In the genomic region with DNA sequence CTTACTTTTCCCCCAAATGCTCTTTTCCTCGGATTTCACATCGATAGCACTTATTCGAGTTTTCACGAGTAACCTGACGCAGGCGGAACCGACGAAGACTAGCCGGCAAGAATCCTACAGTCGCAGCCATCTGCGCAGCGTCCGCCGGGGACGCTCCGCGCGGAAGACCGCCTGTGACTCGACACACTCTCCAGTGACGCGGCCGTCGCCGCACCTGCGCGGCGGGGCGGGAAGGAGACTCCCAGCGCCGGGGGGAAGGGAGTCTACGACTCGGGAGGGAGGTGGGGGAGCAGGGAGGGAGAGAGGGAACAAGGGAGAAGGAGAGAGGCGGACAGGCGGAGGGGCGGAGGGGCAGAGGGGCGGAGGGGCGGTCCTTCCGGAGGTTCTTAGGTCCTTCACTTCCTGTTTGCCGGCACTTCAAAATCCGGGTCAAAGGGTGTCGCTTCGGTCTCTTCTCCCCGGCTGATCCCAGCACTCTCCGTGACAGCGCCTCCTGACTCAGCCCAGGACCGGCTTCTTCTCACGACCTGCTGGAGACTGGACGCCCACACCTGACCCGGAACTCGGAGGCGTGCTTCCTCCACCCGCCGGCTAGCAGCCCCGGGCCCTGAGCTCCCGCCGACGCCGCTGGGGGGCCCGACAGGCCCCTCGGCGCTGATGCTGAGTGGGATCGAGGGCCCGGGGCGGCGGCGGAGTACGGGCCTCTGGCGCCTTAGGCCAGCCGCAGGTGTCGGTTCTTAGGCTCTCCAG, we compare ENCODE assay signal across 1 cellular context.
TF ChIP-seq lines count a peak whose summit lies in the region.

A gene with protein sequence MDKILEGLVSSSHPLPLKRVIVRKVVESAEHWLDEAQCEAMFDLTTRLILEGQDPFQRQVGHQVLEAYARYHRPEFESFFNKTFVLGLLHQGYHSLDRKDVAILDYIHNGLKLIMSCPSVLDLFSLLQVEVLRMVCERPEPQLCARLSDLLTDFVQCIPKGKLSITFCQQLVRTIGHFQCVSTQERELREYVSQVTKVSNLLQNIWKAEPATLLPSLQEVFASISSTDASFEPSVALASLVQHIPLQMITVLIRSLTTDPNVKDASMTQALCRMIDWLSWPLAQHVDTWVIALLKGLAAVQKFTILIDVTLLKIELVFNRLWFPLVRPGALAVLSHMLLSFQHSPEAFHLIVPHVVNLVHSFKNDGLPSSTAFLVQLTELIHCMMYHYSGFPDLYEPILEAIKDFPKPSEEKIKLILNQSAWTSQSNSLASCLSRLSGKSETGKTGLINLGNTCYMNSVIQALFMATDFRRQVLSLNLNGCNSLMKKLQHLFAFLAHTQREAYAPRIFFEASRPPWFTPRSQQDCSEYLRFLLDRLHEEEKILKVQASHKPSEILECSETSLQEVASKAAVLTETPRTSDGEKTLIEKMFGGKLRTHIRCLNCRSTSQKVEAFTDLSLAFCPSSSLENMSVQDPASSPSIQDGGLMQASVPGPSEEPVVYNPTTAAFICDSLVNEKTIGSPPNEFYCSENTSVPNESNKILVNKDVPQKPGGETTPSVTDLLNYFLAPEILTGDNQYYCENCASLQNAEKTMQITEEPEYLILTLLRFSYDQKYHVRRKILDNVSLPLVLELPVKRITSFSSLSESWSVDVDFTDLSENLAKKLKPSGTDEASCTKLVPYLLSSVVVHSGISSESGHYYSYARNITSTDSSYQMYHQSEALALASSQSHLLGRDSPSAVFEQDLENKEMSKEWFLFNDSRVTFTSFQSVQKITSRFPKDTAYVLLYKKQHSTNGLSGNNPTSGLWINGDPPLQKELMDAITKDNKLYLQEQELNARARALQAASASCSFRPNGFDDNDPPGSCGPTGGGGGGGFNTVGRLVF (plus strand): TSS at position 415 of the 750 bp plus-strand sequence. CDS start 534 bp downstream, outside the sequence.

TF ChIP-seq in HepG2, 621 proteins besides CTCF, POLR2A, EP300 and RAD21 (continued from another document and continues in another):
- TF ChIP-seq, protein P1, sequence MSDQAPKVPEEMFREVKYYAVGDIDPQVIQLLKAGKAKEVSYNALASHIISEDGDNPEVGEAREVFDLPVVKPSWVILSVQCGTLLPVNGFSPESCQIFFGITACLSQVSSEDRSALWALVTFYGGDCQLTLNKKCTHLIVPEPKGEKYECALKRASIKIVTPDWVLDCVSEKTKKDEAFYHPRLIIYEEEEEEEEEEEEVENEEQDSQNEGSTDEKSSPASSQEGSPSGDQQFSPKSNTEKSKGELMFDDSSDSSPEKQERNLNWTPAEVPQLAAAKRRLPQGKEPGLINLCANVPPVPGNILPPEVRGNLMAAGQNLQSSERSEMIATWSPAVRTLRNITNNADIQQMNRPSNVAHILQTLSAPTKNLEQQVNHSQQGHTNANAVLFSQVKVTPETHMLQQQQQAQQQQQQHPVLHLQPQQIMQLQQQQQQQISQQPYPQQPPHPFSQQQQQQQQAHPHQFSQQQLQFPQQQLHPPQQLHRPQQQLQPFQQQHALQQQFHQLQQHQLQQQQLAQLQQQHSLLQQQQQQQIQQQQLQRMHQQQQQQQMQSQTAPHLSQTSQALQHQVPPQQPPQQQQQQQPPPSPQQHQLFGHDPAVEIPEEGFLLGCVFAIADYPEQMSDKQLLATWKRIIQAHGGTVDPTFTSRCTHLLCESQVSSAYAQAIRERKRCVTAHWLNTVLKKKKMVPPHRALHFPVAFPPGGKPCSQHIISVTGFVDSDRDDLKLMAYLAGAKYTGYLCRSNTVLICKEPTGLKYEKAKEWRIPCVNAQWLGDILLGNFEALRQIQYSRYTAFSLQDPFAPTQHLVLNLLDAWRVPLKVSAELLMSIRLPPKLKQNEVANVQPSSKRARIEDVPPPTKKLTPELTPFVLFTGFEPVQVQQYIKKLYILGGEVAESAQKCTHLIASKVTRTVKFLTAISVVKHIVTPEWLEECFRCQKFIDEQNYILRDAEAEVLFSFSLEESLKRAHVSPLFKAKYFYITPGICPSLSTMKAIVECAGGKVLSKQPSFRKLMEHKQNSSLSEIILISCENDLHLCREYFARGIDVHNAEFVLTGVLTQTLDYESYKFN (CRISPR knock-in tag; conservative IDR thresholded peaks at IDR 0.05), result no peak
- TF ChIP-seq, protein P2, sequence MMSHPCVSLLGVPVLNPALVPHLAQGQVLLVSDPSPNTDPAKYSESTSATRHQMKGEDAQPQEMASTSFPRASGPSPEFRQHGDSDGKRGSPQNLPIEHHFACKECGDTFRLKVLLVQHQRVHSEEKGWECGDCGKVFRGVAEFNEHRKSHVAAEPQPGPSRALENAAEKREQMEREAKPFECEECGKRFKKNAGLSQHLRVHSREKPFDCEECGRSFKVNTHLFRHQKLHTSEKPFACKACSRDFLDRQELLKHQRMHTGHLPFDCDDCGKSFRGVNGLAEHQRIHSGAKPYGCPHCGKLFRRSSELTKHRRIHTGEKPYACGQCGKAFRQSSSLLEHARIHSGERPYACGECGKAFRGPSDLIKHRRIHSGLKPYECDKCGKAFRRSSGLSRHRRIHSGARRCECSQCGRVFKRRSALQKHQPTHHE (CRISPR knock-in tag; IDR thresholded peaks at IDR 0.05; ENCODE audit: borderline replicate concordance), result 0 out of 2 replicates have a peak, but pooled peaks have one; percentile 72
- TF ChIP-seq, protein P3, sequence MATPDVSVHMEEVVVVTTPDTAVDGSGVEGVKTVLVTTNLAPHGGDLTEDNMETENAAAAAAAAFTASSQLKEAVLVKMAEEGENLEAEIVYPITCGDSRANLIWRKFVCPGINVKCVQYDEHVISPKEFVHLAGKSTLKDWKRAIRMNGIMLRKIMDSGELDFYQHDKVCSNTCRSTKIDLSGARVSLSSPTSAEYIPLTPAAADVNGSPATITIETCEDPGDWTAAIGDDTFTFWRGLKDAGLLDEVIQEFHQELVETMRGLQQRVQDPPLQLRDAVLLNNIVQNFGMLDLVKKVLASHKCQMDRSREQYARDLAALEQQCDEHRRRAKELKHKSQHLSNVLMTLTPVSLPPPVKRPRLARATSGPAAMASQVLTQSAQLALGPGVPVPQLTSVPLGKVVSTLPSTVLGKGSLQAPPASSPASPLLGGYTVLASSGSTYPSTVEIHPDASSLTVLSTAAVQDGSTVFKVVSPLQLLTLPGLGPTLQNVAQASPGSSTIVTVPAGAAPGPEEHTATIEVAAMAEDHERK (CRISPR knock-in tag; IDR thresholded peaks at IDR 0.05; ENCODE audit: low read depth), result 0 out of 2 replicates have a peak, but pooled peaks have one; percentile 28
- TF ChIP-seq, protein P4, sequence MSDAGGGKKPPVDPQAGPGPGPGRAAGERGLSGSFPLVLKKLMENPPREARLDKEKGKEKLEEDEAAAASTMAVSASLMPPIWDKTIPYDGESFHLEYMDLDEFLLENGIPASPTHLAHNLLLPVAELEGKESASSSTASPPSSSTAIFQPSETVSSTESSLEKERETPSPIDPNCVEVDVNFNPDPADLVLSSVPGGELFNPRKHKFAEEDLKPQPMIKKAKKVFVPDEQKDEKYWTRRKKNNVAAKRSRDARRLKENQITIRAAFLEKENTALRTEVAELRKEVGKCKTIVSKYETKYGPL (CRISPR knock-in tag; IDR thresholded peaks at IDR 0.05), result peak; percentile 50; the same call in 1 of the 2 replicates
- TF ChIP-seq, protein P5, sequence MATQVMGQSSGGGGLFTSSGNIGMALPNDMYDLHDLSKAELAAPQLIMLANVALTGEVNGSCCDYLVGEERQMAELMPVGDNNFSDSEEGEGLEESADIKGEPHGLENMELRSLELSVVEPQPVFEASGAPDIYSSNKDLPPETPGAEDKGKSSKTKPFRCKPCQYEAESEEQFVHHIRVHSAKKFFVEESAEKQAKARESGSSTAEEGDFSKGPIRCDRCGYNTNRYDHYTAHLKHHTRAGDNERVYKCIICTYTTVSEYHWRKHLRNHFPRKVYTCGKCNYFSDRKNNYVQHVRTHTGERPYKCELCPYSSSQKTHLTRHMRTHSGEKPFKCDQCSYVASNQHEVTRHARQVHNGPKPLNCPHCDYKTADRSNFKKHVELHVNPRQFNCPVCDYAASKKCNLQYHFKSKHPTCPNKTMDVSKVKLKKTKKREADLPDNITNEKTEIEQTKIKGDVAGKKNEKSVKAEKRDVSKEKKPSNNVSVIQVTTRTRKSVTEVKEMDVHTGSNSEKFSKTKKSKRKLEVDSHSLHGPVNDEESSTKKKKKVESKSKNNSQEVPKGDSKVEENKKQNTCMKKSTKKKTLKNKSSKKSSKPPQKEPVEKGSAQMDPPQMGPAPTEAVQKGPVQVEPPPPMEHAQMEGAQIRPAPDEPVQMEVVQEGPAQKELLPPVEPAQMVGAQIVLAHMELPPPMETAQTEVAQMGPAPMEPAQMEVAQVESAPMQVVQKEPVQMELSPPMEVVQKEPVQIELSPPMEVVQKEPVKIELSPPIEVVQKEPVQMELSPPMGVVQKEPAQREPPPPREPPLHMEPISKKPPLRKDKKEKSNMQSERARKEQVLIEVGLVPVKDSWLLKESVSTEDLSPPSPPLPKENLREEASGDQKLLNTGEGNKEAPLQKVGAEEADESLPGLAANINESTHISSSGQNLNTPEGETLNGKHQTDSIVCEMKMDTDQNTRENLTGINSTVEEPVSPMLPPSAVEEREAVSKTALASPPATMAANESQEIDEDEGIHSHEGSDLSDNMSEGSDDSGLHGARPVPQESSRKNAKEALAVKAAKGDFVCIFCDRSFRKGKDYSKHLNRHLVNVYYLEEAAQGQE (IDR thresholded peaks at IDR 0.05; ENCODE audit: borderline replicate concordance in 1 of 2, low read depth in 1 of 2, low read length in 2 of 2), result peak in 1 of 2 experiments; percentile 55; a peak in 1 of 4 replicates
- TF ChIP-seq MYNN (CRISPR knock-in tag; IDR thresholded peaks at IDR 0.05; ENCODE audit: low read depth), result 0 out of 2 replicates have a peak, but pooled peaks have one; percentile 44
- no peak for TF ChIP-seq ZBTB20 (CRISPR knock-in tag; IDR thresholded peaks at IDR 0.05; ENCODE audit: borderline replicate concordance, low read depth)
- no peak for TF ChIP-seq ZNF180 (CRISPR knock-in tag; IDR thresholded peaks at IDR 0.05; ENCODE audit: borderline replicate concordance, low read depth)
- TF ChIP-seq PHF20 (CRISPR knock-in tag; IDR thresholded peaks at IDR 0.05), result 0 out of 2 replicates have a peak, but pooled peaks have one; percentile 13
- no peak for TF ChIP-seq ZNF510 (CRISPR knock-in tag; IDR thresholded peaks at IDR 0.05; ENCODE audit: low read depth)
- no peak for TF ChIP-seq ZNF589 (CRISPR knock-in tag; conservative IDR thresholded peaks at IDR 0.05)
- peak; percentile 55; the same call in 1 of the 2 replicates for TF ChIP-seq ZNF816 (CRISPR knock-in tag; IDR thresholded peaks at IDR 0.05; ENCODE audit: borderline replicate concordance)
- peak; percentile 89 for TF ChIP-seq POLR2AphosphoS5 (IDR thresholded peaks at IDR 0.05; ENCODE audit: low read depth, low read length)
- TF ChIP-seq, protein P6, sequence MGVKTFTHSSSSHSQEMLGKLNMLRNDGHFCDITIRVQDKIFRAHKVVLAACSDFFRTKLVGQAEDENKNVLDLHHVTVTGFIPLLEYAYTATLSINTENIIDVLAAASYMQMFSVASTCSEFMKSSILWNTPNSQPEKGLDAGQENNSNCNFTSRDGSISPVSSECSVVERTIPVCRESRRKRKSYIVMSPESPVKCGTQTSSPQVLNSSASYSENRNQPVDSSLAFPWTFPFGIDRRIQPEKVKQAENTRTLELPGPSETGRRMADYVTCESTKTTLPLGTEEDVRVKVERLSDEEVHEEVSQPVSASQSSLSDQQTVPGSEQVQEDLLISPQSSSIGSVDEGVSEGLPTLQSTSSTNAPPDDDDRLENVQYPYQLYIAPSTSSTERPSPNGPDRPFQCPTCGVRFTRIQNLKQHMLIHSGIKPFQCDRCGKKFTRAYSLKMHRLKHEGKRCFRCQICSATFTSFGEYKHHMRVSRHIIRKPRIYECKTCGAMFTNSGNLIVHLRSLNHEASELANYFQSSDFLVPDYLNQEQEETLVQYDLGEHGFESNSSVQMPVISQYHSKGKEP (CRISPR knock-in tag; IDR thresholded peaks at IDR 0.05), result no peak
- TF ChIP-seq, protein P7, sequence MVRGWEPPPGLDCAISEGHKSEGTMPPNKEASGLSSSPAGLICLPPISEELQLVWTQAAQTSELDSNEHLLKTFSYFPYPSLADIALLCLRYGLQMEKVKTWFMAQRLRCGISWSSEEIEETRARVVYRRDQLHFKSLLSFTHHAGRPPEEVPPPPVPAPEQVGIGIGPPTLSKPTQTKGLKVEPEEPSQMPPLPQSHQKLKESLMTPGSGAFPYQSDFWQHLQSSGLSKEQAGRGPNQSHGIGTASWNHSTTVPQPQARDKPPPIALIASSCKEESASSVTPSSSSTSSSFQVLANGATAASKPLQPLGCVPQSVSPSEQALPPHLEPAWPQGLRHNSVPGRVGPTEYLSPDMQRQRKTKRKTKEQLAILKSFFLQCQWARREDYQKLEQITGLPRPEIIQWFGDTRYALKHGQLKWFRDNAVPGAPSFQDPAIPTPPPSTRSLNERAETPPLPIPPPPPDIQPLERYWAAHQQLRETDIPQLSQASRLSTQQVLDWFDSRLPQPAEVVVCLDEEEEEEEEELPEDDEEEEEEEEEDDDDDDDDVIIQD (CRISPR knock-in tag; IDR thresholded peaks at IDR 0.05; ENCODE audit: low read depth), result 0 out of 2 replicates have a peak, but pooled peaks have one; percentile 21
- peak; percentile 66; the same call in 1 of the 2 replicates for TF ChIP-seq KDM2A (CRISPR knock-in tag; IDR thresholded peaks at IDR 0.05; ENCODE audit: borderline replicate concordance, low read depth)
- TF ChIP-seq, protein P8, sequence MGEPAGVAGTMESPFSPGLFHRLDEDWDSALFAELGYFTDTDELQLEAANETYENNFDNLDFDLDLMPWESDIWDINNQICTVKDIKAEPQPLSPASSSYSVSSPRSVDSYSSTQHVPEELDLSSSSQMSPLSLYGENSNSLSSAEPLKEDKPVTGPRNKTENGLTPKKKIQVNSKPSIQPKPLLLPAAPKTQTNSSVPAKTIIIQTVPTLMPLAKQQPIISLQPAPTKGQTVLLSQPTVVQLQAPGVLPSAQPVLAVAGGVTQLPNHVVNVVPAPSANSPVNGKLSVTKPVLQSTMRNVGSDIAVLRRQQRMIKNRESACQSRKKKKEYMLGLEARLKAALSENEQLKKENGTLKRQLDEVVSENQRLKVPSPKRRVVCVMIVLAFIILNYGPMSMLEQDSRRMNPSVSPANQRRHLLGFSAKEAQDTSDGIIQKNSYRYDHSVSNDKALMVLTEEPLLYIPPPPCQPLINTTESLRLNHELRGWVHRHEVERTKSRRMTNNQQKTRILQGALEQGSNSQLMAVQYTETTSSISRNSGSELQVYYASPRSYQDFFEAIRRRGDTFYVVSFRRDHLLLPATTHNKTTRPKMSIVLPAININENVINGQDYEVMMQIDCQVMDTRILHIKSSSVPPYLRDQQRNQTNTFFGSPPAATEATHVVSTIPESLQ (CRISPR knock-in tag; conservative IDR thresholded peaks at IDR 0.05), result 0 out of 2 replicates have a peak, but pooled peaks have one; percentile 32
- TF ChIP-seq ZNF782 (CRISPR knock-in tag; IDR thresholded peaks at IDR 0.05; ENCODE audit: borderline replicate concordance), result peak; percentile 12; the same call in 1 of the 2 replicates
- TF ChIP-seq, protein P9, sequence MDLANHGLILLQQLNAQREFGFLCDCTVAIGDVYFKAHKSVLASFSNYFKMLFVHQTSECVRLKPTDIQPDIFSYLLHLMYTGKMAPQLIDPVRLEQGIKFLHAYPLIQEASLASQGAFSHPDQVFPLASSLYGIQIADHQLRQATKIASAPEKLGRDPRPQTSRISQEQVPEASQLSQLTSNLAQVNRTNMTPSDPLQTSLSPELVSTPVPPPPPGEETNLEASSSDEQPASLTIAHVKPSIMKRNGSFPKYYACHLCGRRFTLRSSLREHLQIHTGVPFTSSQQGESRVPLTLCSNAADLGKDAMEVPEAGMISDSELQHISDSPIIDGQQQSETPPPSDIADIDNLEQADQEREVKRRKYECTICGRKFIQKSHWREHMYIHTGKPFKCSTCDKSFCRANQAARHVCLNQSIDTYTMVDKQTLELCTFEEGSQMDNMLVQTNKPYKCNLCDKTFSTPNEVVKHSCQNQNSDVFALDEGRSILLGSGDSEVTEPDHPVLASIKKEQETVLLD (CRISPR knock-in tag; IDR thresholded peaks at IDR 0.05; ENCODE audit: low read depth), result no peak
